10 cellular contexts compared by ENCODE assay signal in genomic region chr7:140404565-140405080, GRCh38. TPM values are rescaled to one million over a fixed set of nuclear protein-coding genes. Genes with fewer than 3 reads are reported as not detected.
DNase-seq lines count a peak whose midpoint lies in the region; ATAC-seq and TF ChIP-seq lines count a peak whose summit lies in the region.
"Had no signal": no experiment of that assay in that cellular context is flagged by ENCODE, and none has a peak within 500 bp of the region (broad histone marks: within the 10 kb centered on the region; RNA-seq: fewer than 3 reads in every experiment).

No MANE protein-coding gene starts in this region.

- peaks cover 37% of the 10 kb centered on the region for H3K4me1 Mint-ChIP-seq in activated naive CD4-positive, alpha-beta T cell treated with anti-CD3 and anti-CD28 coated beads, Interleukin-2, amount 10 ng/mL, durations not matched to agents 7 days and 5 days
- H3K4me1 Mint-ChIP-seq in activated CD4-positive, alpha-beta memory T cell treated with anti-CD3 and anti-CD28 coated beads for 36 hours (ENCODE audit: low read depth) = peaks cover 31% of the 10 kb centered on the region
- H3K4me1 Mint-ChIP-seq in immature natural killer cell (peaks cover 16 to 18% of the 10 kb centered on the region in 2 donors), type B pancreatic cell (ENCODE audit: unreplicated experiment) (peaks cover 19% of the 10 kb centered on the region)

- peak overlapping the region; percentile 95 for H3K27ac Mint-ChIP-seq in activated naive CD4-positive, alpha-beta T cell treated with anti-CD3 and anti-CD28 coated beads, Interleukin-2, amount 10 ng/mL, durations not matched to agents 7 days and 5 days
- H3K27ac Mint-ChIP-seq in activated CD4-positive, alpha-beta memory T cell treated with anti-CD3 and anti-CD28 coated beads for 36 hours = peak overlapping the region; percentile 86
- H3K27ac Mint-ChIP-seq in immature natural killer cell (peak overlapping the region; percentile 86 to 94 (median 90)), type B pancreatic cell (no peak overlapping the region)

- no peaks in the 10 kb centered on the region for H3K9me3 ChIP-seq in MG63
- H3K9me3 ChIP-seq: gastroesophageal sphincter had no signal

- H3K27me3 Mint-ChIP-seq in activated naive CD4-positive, alpha-beta T cell treated with anti-CD3 and anti-CD28 coated beads, Interleukin-2, amount 10 ng/mL, durations not matched to agents 7 days and 5 days = no peaks in the 10 kb centered on the region
- no peaks in the 10 kb centered on the region for H3K27me3 Mint-ChIP-seq in activated CD4-positive, alpha-beta memory T cell treated with anti-CD3 and anti-CD28 coated beads for 36 hours
- H3K27me3 Mint-ChIP-seq in immature natural killer cell (ENCODE audit: low read depth in 3 of 3) = peaks cover 0 to 3% (median 3%) of the 10 kb centered on the region in 3 donors
- peaks cover 6% of the 10 kb centered on the region for H3K27me3 Mint-ChIP-seq in type B pancreatic cell

- TF ChIP-seq CTCF in type B pancreatic cell (conservative IDR thresholded peaks at IDR 0.05) = no peak

- intact Hi-C loops in activated CD4-positive, alpha-beta memory T cell treated with anti-CD3 and anti-CD28 coated beads for 36 hours (cut with micrococcal nuclease) = loop anchor here (1.0 to 10.0 kb wide), 5 partner anchors 28 to 610 kb away; partner anchors contain the start of genes KDM7A and MRPS33

- H3K9me3 Mint-ChIP-seq in activated naive CD4-positive, alpha-beta T cell treated with anti-CD3 and anti-CD28 coated beads, Interleukin-2, amount 10 ng/mL, durations not matched to agents 7 days and 5 days = no peaks in the 10 kb centered on the region
- no peaks in the 10 kb centered on the region for H3K9me3 Mint-ChIP-seq in activated CD4-positive, alpha-beta memory T cell treated with anti-CD3 and anti-CD28 coated beads for 36 hours
- H3K9me3 Mint-ChIP-seq in immature natural killer cell (peaks cover 0 to 3% (median 0%) of the 10 kb centered on the region in 6 donors), type B pancreatic cell (no peaks in the 10 kb centered on the region)

- POLR2A ChIA-PET in activated CD4-positive, alpha-beta memory T cell treated with anti-CD3 and anti-CD28 coated beads for 36 hours (lab: Charles Lee) = no interaction called here

- CTCF ChIA-PET in activated naive CD4-positive, alpha-beta T cell treated with anti-CD3 and anti-CD28 coated beads, Interleukin-2, amount 10 ng/mL, durations not matched to agents 7 days and 5 days (lab: Charles Lee) = no interaction called here
- CTCF ChIA-PET in activated CD4-positive, alpha-beta memory T cell treated with anti-CD3 and anti-CD28 coated beads for 36 hours (lab: Charles Lee) = no interaction called here

- ATAC-seq in HG02884 (IDR thresholded peaks at IDR 0.05; ENCODE audit: unreplicated experiment) = no peak
- ATAC-seq: gastroesophageal sphincter had no signal

- H3K27me3 ChIP-seq in MG63 = no peaks in the 10 kb centered on the region

- peak overlapping the region; percentile 90 for H3K4me3 Mint-ChIP-seq in activated naive CD4-positive, alpha-beta T cell treated with anti-CD3 and anti-CD28 coated beads, Interleukin-2, amount 10 ng/mL, durations not matched to agents 7 days and 5 days
- peak overlapping the region; percentile 87 for H3K4me3 Mint-ChIP-seq in activated CD4-positive, alpha-beta memory T cell treated with anti-CD3 and anti-CD28 coated beads for 36 hours
- H3K4me3 Mint-ChIP-seq in immature natural killer cell (peak overlapping the region; percentile 90 to 96 (median 93)), type B pancreatic cell (peak overlapping the region; percentile 90)

- H3K36me3 ChIP-seq in MG63 = no peaks in the 10 kb centered on the region
- H3K36me3 ChIP-seq: gastroesophageal sphincter had no signal

- DNase-seq in activated naive CD4-positive, alpha-beta T cell treated with anti-CD3 and anti-CD28 coated beads, Interleukin-2, amount 10 ng/mL, durations not matched to agents 7 days and 5 days = no peak
- no peak for DNase-seq in activated naive CD4-positive, alpha-beta T cell (lab: John Stamatoyannopoulos, UW)
- no peak for DNase-seq in activated CD4-positive, alpha-beta memory T cell treated with anti-CD3 and anti-CD28 coated beads for 36 hours
- DNase-seq in immature natural killer cell (no peak), type B pancreatic cell (ENCODE audit: extremely low spot score, unreplicated experiment) (no peak), MG63 (no peak), NCI-H226 (no peak)
- DNase-seq: SHP77 had no signal

- peaks cover 10% of the 10 kb centered on the region for H3K36me3 Mint-ChIP-seq in activated naive CD4-positive, alpha-beta T cell treated with anti-CD3 and anti-CD28 coated beads, Interleukin-2, amount 10 ng/mL, durations not matched to agents 7 days and 5 days
- peaks cover 12% of the 10 kb centered on the region for H3K36me3 Mint-ChIP-seq in activated CD4-positive, alpha-beta memory T cell treated with anti-CD3 and anti-CD28 coated beads for 36 hours
- H3K36me3 Mint-ChIP-seq in immature natural killer cell = peaks cover 4 to 7% (median 5%) of the 10 kb centered on the region in 3 donors
- no peaks in the 10 kb centered on the region for H3K36me3 Mint-ChIP-seq in type B pancreatic cell

- H3K4me3 ChIP-seq in MG63 = no peak overlapping the region

RNA-seq across cellular contexts. Expression of gene RAB19, which starts 0.8 kb away (rescaled TPM):
- total RNA-seq in activated CD4-positive, alpha-beta memory T cell treated with anti-CD3 and anti-CD28 coated beads for 36 hours = 10 to 100 TPM; 13.3 to 14.5 TPM
- polyA plus RNA-seq in immature natural killer cell = 1 to 10 TPM in 2 of 3 donors, not detected in 1; 2.4 to 3.1 TPM
- 2.2 and 3.3 TPM in 2 replicates for total RNA-seq in type B pancreatic cell (ENCODE audit: low replicate concordance)
- not detected in 2 replicates for total RNA-seq in MG63 (2014; rRNA removed; shearing (Covaris generic); ENCODE audit: low replicate concordance)
- total RNA-seq: gastroesophageal sphincter had no signal

RNA-seq across cellular contexts. Expression of gene SLC37A3, which starts 6.3 kb away (rescaled TPM):
- total RNA-seq in activated CD4-positive, alpha-beta memory T cell treated with anti-CD3 and anti-CD28 coated beads for 36 hours = 10 to 100 TPM; 74.5 to 74.7 TPM
- 1 to 10 TPM; 2.7 to 9.5 (median 9.2) TPM for polyA plus RNA-seq in immature natural killer cell
- total RNA-seq in type B pancreatic cell (ENCODE audit: low replicate concordance) = 48.7 and 53.2 TPM in 2 replicates
- 14.7 and 32.2 TPM in 2 replicates for total RNA-seq in MG63 (2014; rRNA removed; shearing (Covaris generic); ENCODE audit: low replicate concordance)
